Comparison of ENCODE assay signal across 23 cellular contexts in genomic region chr2:96692094-96692971, GRCh38. TPM values are rescaled to one million over a fixed set of nuclear protein-coding genes. Genes with fewer than 3 reads are reported as not detected.
"Had no signal": no experiment of that assay in that cellular context is flagged by ENCODE, and none has a peak within 500 bp of the region (broad histone marks: within the 10 kb centered on the region; RNA-seq: fewer than 3 reads in every experiment).

No MANE protein-coding gene starts in this region.

- H3K36me3 ChIP-seq: esophagus squamous epithelium, left ventricle myocardium inferior, pancreas had no signal

- ATAC-seq: activated naive CD4-positive, alpha-beta T cell treated with anti-CD3 and anti-CD28 coated beads, Interleukin-2, amount 50 U/mL, for 72 hours; body of pancreas; pancreas; SK-N-SH treated with all-trans-retinoic acid at 6 μM for 48 hours; stimulated activated naive CD8-positive, alpha-beta T cell treated with anti-CD3 and anti-CD28 coated beads, Interleukin-15, Interleukin-2, amounts not matched to agents 100 U/mL and 50 U/mL, for 24 hours had no signal

- H3K4me1 ChIP-seq: left ventricle myocardium inferior, pancreas had no signal

- H3K27me3 ChIP-seq: body of pancreas, esophagus squamous epithelium, pancreas had no signal

- H3K4me3 ChIP-seq: body of pancreas, esophagus squamous epithelium, left ventricle myocardium inferior, pancreas, skin epidermis had no signal

- H3K9me3 ChIP-seq: body of pancreas, esophagus squamous epithelium, left ventricle myocardium inferior, pancreas had no signal

- DNase-seq: activated CD4-positive, alpha-beta memory T cell treated with anti-CD3 and anti-CD28 coated beads, Interleukin-2, amount 10 ng/mL, durations not matched to agents 7 days and 5 days; activated gamma-delta T cell; activated T-cell treated with anti-CD3 and anti-CD28 coated beads, Interleukin-2, amount 50 U/mL, for 24 hours; amniotic stem cell; body of pancreas; cortex of kidney; effector CD4-positive, alpha-beta T cell; esophagus squamous epithelium; hippocampal formation; kidney; left ventricle myocardium inferior; stimulated activated CD4-positive, alpha-beta T cell treated with anti-CD3 and anti-CD28 coated beads, Interleukin-4, amount 100 ng/mL, for 4 hours; stimulated activated CD8-positive, alpha-beta memory T cell treated with anti-CD3 and anti-CD28 coated beads, Interleukin-4, amount 100 ng/mL, for 48 hours; stimulated activated naive CD8-positive, alpha-beta T cell treated with anti-CD3 and anti-CD28 coated beads, Interleukin-15, Interleukin-2, amounts not matched to agents 100 U/mL and 50 U/mL, for 24 hours; T-helper 1 cell; trophoblast cell had no signal

- H3K27ac ChIP-seq: body of pancreas, esophagus squamous epithelium, left ventricle myocardium inferior, pancreas, skin epidermis, VCaP had no signal

RNA-seq across cellular contexts. Expression of gene FER1L5, which starts 49.8 kb away (rescaled TPM):
- total RNA-seq: activated CD4-positive, alpha-beta memory T cell treated with anti-CD3 and anti-CD28 coated beads, Interleukin-2, amount 10 ng/mL, durations not matched to agents 7 days and 5 days; activated naive CD4-positive, alpha-beta T cell treated with anti-CD3 and anti-CD28 coated beads, Interleukin-2, amount 50 U/mL, for 72 hours; endothelial cell of umbilical vein; glomerular endothelial cell had no signal
